Comparison of ENCODE assay signal across 20 cellular contexts in the genomic region with DNA sequence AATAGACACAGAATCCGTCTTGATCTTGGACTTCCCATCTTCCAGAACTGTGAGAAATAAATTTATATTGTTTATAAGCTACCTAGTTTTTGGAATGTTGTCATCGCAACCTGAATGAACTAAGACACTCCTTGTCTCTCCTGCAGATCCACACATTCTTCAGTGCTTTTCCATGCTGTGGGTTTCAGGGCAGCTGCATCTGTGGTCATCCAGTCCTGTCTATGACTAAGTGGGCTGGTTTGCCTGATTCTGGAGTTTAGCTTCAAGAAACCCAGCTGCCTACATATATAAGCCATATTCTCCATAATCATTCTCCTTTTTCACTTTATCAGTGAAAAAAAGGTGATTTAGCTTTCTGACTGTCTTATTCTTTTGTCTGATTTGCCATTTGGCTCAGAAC.
"Had no signal": no experiment of that assay in that cellular context is flagged by ENCODE, and none has a peak within 500 bp of the region (broad histone marks: within the 10 kb centered on the region; RNA-seq: fewer than 3 reads in every experiment).

No MANE protein-coding gene starts in this region.

- H3K27me3 ChIP-seq: colonic mucosa, heart right ventricle, suprapubic skin, upper lobe of left lung had no signal

- H3K36me3 Mint-ChIP-seq: natural killer cell had no signal

- H3K9me3 ChIP-seq: colonic mucosa, heart right ventricle, suprapubic skin, upper lobe of left lung had no signal

- ATAC-seq: activated CD4-positive, alpha-beta T cell treated with anti-CD3 and anti-CD28 coated beads for 36 hours; esophagus mucosa; heart right ventricle; left ventricle myocardium superior; natural killer cell; SK-N-SH treated with all-trans-retinoic acid at 6 μM for 48 hours; stimulated activated naive CD8-positive, alpha-beta T cell treated with anti-CD3 and anti-CD28 coated beads, Interleukin-15, Interleukin-2, amounts not matched to agents 100 U/mL and 50 U/mL, for 24 hours had no signal

- H3K36me3 ChIP-seq: colonic mucosa, heart right ventricle, suprapubic skin, upper lobe of left lung, WERI-Rb-1 had no signal

- H3K27me3 Mint-ChIP-seq: activated CD4-positive, alpha-beta memory T cell treated with anti-CD3 and anti-CD28 coated beads, Interleukin-2, amount 10 ng/mL, durations not matched to agents 7 days and 5 days; activated CD4-positive, alpha-beta T cell treated with anti-CD3 and anti-CD28 coated beads for 36 hours; activated T-cell treated with anti-CD3 and anti-CD28 coated beads, Interleukin-2, amount 50 U/mL, for 24 hours had no signal

- H3K27ac Mint-ChIP-seq: activated CD4-positive, alpha-beta memory T cell treated with anti-CD3 and anti-CD28 coated beads, Interleukin-2, amount 10 ng/mL, durations not matched to agents 7 days and 5 days; activated CD4-positive, alpha-beta T cell treated with anti-CD3 and anti-CD28 coated beads for 36 hours; activated T-cell treated with anti-CD3 and anti-CD28 coated beads, Interleukin-2, amount 50 U/mL, for 24 hours; natural killer cell had no signal

- H3K4me3 ChIP-seq: colonic mucosa, heart right ventricle, skin epidermis, suprapubic skin, upper lobe of left lung had no signal

- DNase-seq: activated CD4-positive, alpha-beta memory T cell treated with anti-CD3 and anti-CD28 coated beads, Interleukin-2, amount 10 ng/mL, durations not matched to agents 7 days and 5 days; activated CD4-positive, alpha-beta T cell treated with anti-CD3 and anti-CD28 coated beads for 36 hours; activated naive CD4-positive, alpha-beta T cell treated with anti-CD3 and anti-CD28 coated beads, Interleukin-2, amount 50 U/mL, for 16 hours; activated T-cell treated with anti-CD3 and anti-CD28 coated beads, Interleukin-2, amount 50 U/mL, for 24 hours; caudate nucleus; colonic mucosa; heart right ventricle; left ventricle myocardium superior; mesenchymal stem cell; natural killer cell; posterior cingulate gyrus; stimulated activated naive CD8-positive, alpha-beta T cell treated with anti-CD3 and anti-CD28 coated beads, Interleukin-15, Interleukin-2, amounts not matched to agents 100 U/mL and 50 U/mL, for 24 hours; T-helper 1 cell; T1000; WERI-Rb-1 had no signal

- H3K27ac ChIP-seq: colonic mucosa, heart right ventricle, skin epidermis, suprapubic skin, upper lobe of left lung, WERI-Rb-1 had no signal

- H3K4me1 ChIP-seq: colonic mucosa, heart right ventricle, upper lobe of left lung had no signal

- H3K4me3 Mint-ChIP-seq: activated CD4-positive, alpha-beta memory T cell treated with anti-CD3 and anti-CD28 coated beads, Interleukin-2, amount 10 ng/mL, durations not matched to agents 7 days and 5 days; activated CD4-positive, alpha-beta T cell treated with anti-CD3 and anti-CD28 coated beads for 36 hours; activated T-cell treated with anti-CD3 and anti-CD28 coated beads, Interleukin-2, amount 50 U/mL, for 24 hours; natural killer cell had no signal

- H3K4me1 Mint-ChIP-seq: activated CD4-positive, alpha-beta memory T cell treated with anti-CD3 and anti-CD28 coated beads, Interleukin-2, amount 10 ng/mL, durations not matched to agents 7 days and 5 days; activated CD4-positive, alpha-beta T cell treated with anti-CD3 and anti-CD28 coated beads for 36 hours; natural killer cell had no signal

- H3K9me3 Mint-ChIP-seq: activated T-cell treated with anti-CD3 and anti-CD28 coated beads, Interleukin-2, amount 50 U/mL, for 24 hours; natural killer cell had no signal
